ENCODE assay signal across 9 cellular contexts in the genomic region with DNA sequence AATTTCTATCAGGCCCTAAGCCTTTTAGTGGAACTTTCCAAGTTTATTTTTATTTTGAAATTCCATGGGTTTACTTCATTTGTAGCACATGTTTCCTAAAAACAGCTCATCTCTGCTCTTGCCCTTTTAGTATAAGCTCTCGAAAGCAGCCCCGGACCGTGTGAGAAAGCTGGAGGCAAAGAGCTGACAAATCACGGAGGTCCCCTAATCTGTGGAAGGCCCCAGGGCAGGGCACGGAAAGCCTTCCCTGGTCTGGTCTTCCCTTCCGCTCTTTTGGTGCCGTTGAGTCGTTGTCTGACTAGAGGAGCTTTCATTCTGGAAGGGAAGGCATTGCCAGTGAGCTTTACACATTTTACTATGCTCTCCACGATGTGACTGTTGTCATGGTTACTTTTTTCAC.
DNase-seq lines count a peak whose midpoint lies in the region; ATAC-seq and TF ChIP-seq lines count a peak whose summit lies in the region.
"Had no signal": no experiment of that assay in that cellular context is flagged by ENCODE, and none has a peak within 500 bp of the region (broad histone marks: within the 10 kb centered on the region; RNA-seq: fewer than 3 reads in every experiment).

No MANE protein-coding gene starts in this region.

- no peaks in the 10 kb centered on the region for H3K36me3 Mint-ChIP-seq in chondrocyte (ENCODE audit: low read depth)

- H3K9ac ChIP-seq in subcutaneous abdominal adipose tissue (ENCODE audit: low read length in 5 of 5) = peak overlapping the region in 2 of 5 donors; percentile 39 to 65

- H3K4me3 Mint-ChIP-seq in chondrocyte (ENCODE audit: unreplicated experiment) = peak overlapping the region; percentile 79

- DNase-seq in HFF-Myc (ENCODE audit: extremely low read depth, low read depth) = no peak
- DNase-seq in chondrocyte (ENCODE audit: low spot score) = no peak
- no peak for DNase-seq in lower lobe of right lung
- no peak for DNase-seq in stimulated activated CD4-positive, alpha-beta T cell treated with anti-CD3 and anti-CD28 coated beads, Interleukin-4, amount 100 ng/mL, for 4 hours
- no peak for DNase-seq in COR-L47 (lab: John Stamatoyannopoulos, UW)

- H3K4me1 Mint-ChIP-seq in chondrocyte (ENCODE audit: low read depth) = peaks cover 6% of the 10 kb centered on the region

- intact Hi-C loops in lower lobe of right lung (cut with DNase I) = no loop called here

- TF ChIP-seq CTCF in HFF-Myc (IDR thresholded peaks at IDR 0.05; ENCODE audit: low read depth, low read length, missing control alignments) (no peak), chondrocyte (IDR thresholded peaks at IDR 0.05) (no peak), lower lobe of right lung (IDR thresholded peaks at IDR 0.05) (no peak)

- ATAC-seq in lower lobe of right lung (no peak), GM19324 (IDR thresholded peaks at IDR 0.05; ENCODE audit: low FRiP score, unreplicated experiment) (no peak), GM21737 (IDR thresholded peaks at IDR 0.05; ENCODE audit: unreplicated experiment) (no peak)

- no peak overlapping the region for H3K27ac ChIP-seq in lower lobe of right lung
- no peak overlapping the region for H3K27ac ChIP-seq in subcutaneous abdominal adipose tissue (ENCODE audit: low read depth, low read length)
- H3K27ac ChIP-seq: thyroid gland had no signal

- H3K9me3 ChIP-seq in lower lobe of right lung (no peaks in the 10 kb centered on the region), subcutaneous abdominal adipose tissue (ENCODE audit: control insufficient read depth in 5 of 5, low read length in 5 of 5) (no peaks in the 10 kb centered on the region)
- H3K9me3 ChIP-seq: thyroid gland had no signal

- H3K4me3 ChIP-seq in HFF-Myc (replicated peaks; ENCODE audit: low read depth, low read length) (peak overlapping the region; percentile 32; the same call in 1 of the 2 replicates), lower lobe of right lung (peak overlapping the region; percentile 46), subcutaneous abdominal adipose tissue (ENCODE audit: low read depth in 1 of 5, low read length in 5 of 5) (peak overlapping the region; percentile 60 to 72 (median 69))

- H3K27me3 Mint-ChIP-seq in chondrocyte (ENCODE audit: low read depth) = peaks cover 16% of the 10 kb centered on the region

- no peaks in the 10 kb centered on the region for H3K9me3 Mint-ChIP-seq in chondrocyte (ENCODE audit: low read depth)

- no peaks in the 10 kb centered on the region for H3K36me3 ChIP-seq in lower lobe of right lung
- H3K36me3 ChIP-seq in subcutaneous abdominal adipose tissue (ENCODE audit: control insufficient read depth in 5 of 5, insufficient read depth in 5 of 5, low read length in 5 of 5) = no peaks in the 10 kb centered on the region
- H3K36me3 ChIP-seq: thyroid gland had no signal

- H3K27ac Mint-ChIP-seq in chondrocyte (ENCODE audit: unreplicated experiment) = no peak overlapping the region

- H3K4me1 ChIP-seq in lower lobe of right lung (peaks cover 12% of the 10 kb centered on the region), subcutaneous abdominal adipose tissue (ENCODE audit: control insufficient read depth in 5 of 5, insufficient read depth in 5 of 5, low read length in 5 of 5) (peaks cover 4 to 31% (median 22%) of the 10 kb centered on the region in 5 donors)

- H3K27me3 ChIP-seq in lower lobe of right lung (ENCODE audit: low read depth) = peaks cover 10% of the 10 kb centered on the region
- H3K27me3 ChIP-seq in subcutaneous abdominal adipose tissue (ENCODE audit: control insufficient read depth in 5 of 5, insufficient read depth in 4 of 5, low read length in 5 of 5) = peaks cover 0 to 8% (median 2%) of the 10 kb centered on the region in 5 donors
- H3K27me3 ChIP-seq: thyroid gland had no signal
